Comparison of ENCODE assay signal across 10 cellular contexts in genomic region chr2:235638541-235639192, GRCh38.
DNase-seq lines count a peak whose midpoint lies in the region; ATAC-seq and TF ChIP-seq lines count a peak whose summit lies in the region.
"Had no signal": no experiment of that assay in that cellular context is flagged by ENCODE, and none has a peak within 500 bp of the region (broad histone marks: within the 10 kb centered on the region; RNA-seq: fewer than 3 reads in every experiment).

No MANE protein-coding gene starts in this region.

- no peaks in the 10 kb centered on the region for H4K20me1 ChIP-seq in SK-N-SH (ENCODE audit: insufficient read depth)

- H2AFZ ChIP-seq in SK-N-SH (ENCODE audit: low read depth): no peak overlapping the region

- no peak overlapping the region for H3K27ac Mint-ChIP-seq in activated CD8-positive, alpha-beta T cell treated with anti-CD3 and anti-CD28 coated beads, Interleukin-2, amount 10 ng/mL, durations not matched to agents 7 days and 5 days

- ATAC-seq in SK-N-SH treated with all-trans-retinoic acid at 6 μM for 48 hours (no peak), lower lobe of right lung (no peak), GM19467 (IDR thresholded peaks at IDR 0.05; ENCODE audit: unreplicated experiment) (no peak)
- no peak for ATAC-seq in activated CD8-positive, alpha-beta T cell treated with anti-CD3 and anti-CD28 coated beads, Interleukin-2, amount 10 ng/mL, durations not matched to agents 7 days and 5 days

- peaks cover 3% of the 10 kb centered on the region; the same call in 1 of the 2 replicates for H3K79me2 ChIP-seq in SK-N-SH (ENCODE audit: insufficient read depth)

- TF ChIP-seq POLR2A in testis (IDR thresholded peaks at IDR 0.05): no peak

- 95% methylated on average over 6 of the region's 7 CpGs for WGBS in SK-N-SH (ENCODE audit: low lambda C conversion rate)
- WGBS in testis, 2 donors: 73 to 75% methylated on average over 7 of the region's 7 CpGs

- H3K27ac ChIP-seq in SK-N-SH (ENCODE audit: low read depth in 2 of 2, low read length in 1 of 2) (peak overlapping the region; percentile 18 to 87; a peak in 3 of 4 replicates), WERI-Rb-1 (no peak overlapping the region), lower lobe of right lung (peak overlapping the region; percentile 65), testis (peak overlapping the region; percentile 28 to 88)

- peaks cover 2% of the 10 kb centered on the region for H3K27me3 Mint-ChIP-seq in activated CD8-positive, alpha-beta T cell treated with anti-CD3 and anti-CD28 coated beads, Interleukin-2, amount 10 ng/mL, durations not matched to agents 7 days and 5 days (ENCODE audit: low read depth)

- H3K27me3 ChIP-seq in SK-N-SH (ENCODE audit: insufficient read depth): no peaks in the 10 kb centered on the region
- H3K27me3 ChIP-seq in WERI-Rb-1 (ENCODE audit: insufficient read depth, low read depth, severe bottlenecking): no peaks in the 10 kb centered on the region
- no peaks in the 10 kb centered on the region for H3K27me3 ChIP-seq in lower lobe of right lung (ENCODE audit: low read depth)
- no peaks in the 10 kb centered on the region for H3K27me3 ChIP-seq in testis

- no peaks in the 10 kb centered on the region for H3K36me3 Mint-ChIP-seq in activated CD8-positive, alpha-beta T cell treated with anti-CD3 and anti-CD28 coated beads, Interleukin-2, amount 10 ng/mL, durations not matched to agents 7 days and 5 days (ENCODE audit: low read depth)

- peaks cover 3% of the 10 kb centered on the region for H3F3A ChIP-seq in SK-N-SH (replicated peaks; ENCODE audit: insufficient read depth)

- no peak overlapping the region for H3K4me2 ChIP-seq in SK-N-SH

- no peak overlapping the region for H3K4me3 ChIP-seq in SK-N-SH (ENCODE audit: low read depth in 2 of 2, low read length in 1 of 2)
- no peak overlapping the region for H3K4me3 ChIP-seq in WERI-Rb-1 (ENCODE audit: low read depth, low read length)
- no peak overlapping the region for H3K4me3 ChIP-seq in lower lobe of right lung
- H3K4me3 ChIP-seq in testis: no peak overlapping the region

- H3K4me1 ChIP-seq in SK-N-SH (ENCODE audit: control insufficient read depth in 1 of 2, insufficient read depth in 2 of 2, low read depth in 1 of 2, low read length in 1 of 2) (peaks cover 16 to 50% of the 10 kb centered on the region in 2 experiments), lower lobe of right lung (peaks cover 44% of the 10 kb centered on the region), testis (peaks cover 38% of the 10 kb centered on the region)

- POLR2A ChIA-PET in SK-N-SH (lab: Yijun Ruan, JAX): interaction anchor here (0.9 to 1.9 kb wide), 2 partner anchors 25 to 43 kb away, joined by 3 to 5 read pairs; no protein-coding TSS in a partner anchor
- POLR2A ChIA-PET in activated CD8-positive, alpha-beta T cell treated with anti-CD3 and anti-CD28 coated beads, Interleukin-2, amount 10 ng/mL, durations not matched to agents 7 days and 5 days (lab: Charles Lee): no interaction called here

- no peaks in the 10 kb centered on the region for H3K9me3 Mint-ChIP-seq in activated CD8-positive, alpha-beta T cell treated with anti-CD3 and anti-CD28 coated beads, Interleukin-2, amount 10 ng/mL, durations not matched to agents 7 days and 5 days (ENCODE audit: insufficient read depth)

- TF ChIP-seq RAD21 in SK-N-SH (IDR thresholded peaks at IDR 0.05; ENCODE audit: low read length): no peak

- H3K9ac ChIP-seq in SK-N-SH: no peak overlapping the region

- H3K9me2 ChIP-seq in SK-N-SH: no peaks in the 10 kb centered on the region

- TF ChIP-seq CTCF in SK-N-SH (IDR thresholded peaks at IDR 0.05): peak; percentile 28; the same call in 1 of the 2 replicates
- peak; percentile 57 for TF ChIP-seq CTCF in WERI-Rb-1 (IDR thresholded peaks at IDR 0.05; ENCODE audit: low read depth, low read length)
- no peak for TF ChIP-seq CTCF in lower lobe of right lung (IDR thresholded peaks at IDR 0.05)
- TF ChIP-seq CTCF in testis (IDR thresholded peaks at IDR 0.05): no peak

- H3K4me1 Mint-ChIP-seq in activated CD8-positive, alpha-beta T cell treated with anti-CD3 and anti-CD28 coated beads, Interleukin-2, amount 10 ng/mL, durations not matched to agents 7 days and 5 days (ENCODE audit: low read depth): no peaks in the 10 kb centered on the region

- H3K36me3 ChIP-seq in SK-N-SH (replicated peaks in 1 of 2; ENCODE audit: control insufficient read depth in 1 of 2, insufficient read depth in 2 of 2, low read length in 1 of 2) (no peaks in the 10 kb centered on the region), WERI-Rb-1 (no peaks in the 10 kb centered on the region), lower lobe of right lung (no peaks in the 10 kb centered on the region), testis (ENCODE audit: low read depth, missing control alignments) (no peaks in the 10 kb centered on the region)

- no peak overlapping the region for H3K4me3 Mint-ChIP-seq in activated CD8-positive, alpha-beta T cell treated with anti-CD3 and anti-CD28 coated beads, Interleukin-2, amount 10 ng/mL, durations not matched to agents 7 days and 5 days

- no peaks in the 10 kb centered on the region for H3K9me3 ChIP-seq in SK-N-SH
- H3K9me3 ChIP-seq in WERI-Rb-1 (ENCODE audit: severe bottlenecking): no peaks in the 10 kb centered on the region
- no peaks in the 10 kb centered on the region for H3K9me3 ChIP-seq in lower lobe of right lung
- H3K9me3 ChIP-seq in testis: no peaks in the 10 kb centered on the region

- DNase-seq in SK-N-SH (no peak), WERI-Rb-1 (peak; percentile 62), lower lobe of right lung (no peak), testis (no peak), Kasumi-1 (lab: John Stamatoyannopoulos, UW) (no peak)
- no peak for DNase-seq in activated CD8-positive, alpha-beta T cell treated with anti-CD3 and anti-CD28 coated beads, Interleukin-2, amount 10 ng/mL, durations not matched to agents 7 days and 5 days
- DNase-seq: activated gamma-delta T cell treated with Interleukin-2 at 50 U/mL for 16 hours, T-helper 1 cell had no signal

- no peak for TF ChIP-seq EP300 in SK-N-SH (IDR thresholded peaks at IDR 0.05; ENCODE audit: borderline replicate concordance in 1 of 2, low read depth in 1 of 2, low read length in 1 of 2)

- intact Hi-C loops in lower lobe of right lung (cut with DNase I): no loop called here
- intact Hi-C loops in testis (cut with DNase I; ENCODE audit: low total_unique reads): no loop called here

- CTCF ChIA-PET in SK-N-SH (lab: Yijun Ruan, JAX): interaction anchor here (0.6 to 3.6 kb wide), 15 partner anchors 13 to 503 kb away, joined by 3 to 20 read pairs (median 3); no protein-coding TSS in a partner anchor
- CTCF ChIA-PET in activated CD8-positive, alpha-beta T cell treated with anti-CD3 and anti-CD28 coated beads, Interleukin-2, amount 10 ng/mL, durations not matched to agents 7 days and 5 days (lab: Charles Lee): interaction anchor here (1.1 kb wide), 1 partner anchor 108 kb away, joined by 3 read pairs; no protein-coding TSS in a partner anchor

TF ChIP-seq in SK-N-SH, 30 proteins besides CTCF, POLR2A, EP300 and RAD21 (continues in another document):
- TF ChIP-seq TCF12 (IDR thresholded peaks at IDR 0.05) (no peak), MEF2A (IDR thresholded peaks at IDR 0.05; ENCODE audit: borderline replicate concordance, low read depth) (no peak), MAX (IDR thresholded peaks at IDR 0.05; ENCODE audit: low read depth) (no peak), TAF1 (IDR thresholded peaks at IDR 0.05; ENCODE audit: borderline replicate concordance, low read depth, low read length) (no peak), USF1 (IDR thresholded peaks at IDR 0.05; ENCODE audit: borderline replicate concordance, low read depth) (no peak)

TF ChIP-seq in SK-N-SH treated with all-trans-retinoic acid at 6 μM for 48 hours, 23 proteins besides CTCF, POLR2A, EP300 and RAD21:
- TF ChIP-seq, protein P1, sequence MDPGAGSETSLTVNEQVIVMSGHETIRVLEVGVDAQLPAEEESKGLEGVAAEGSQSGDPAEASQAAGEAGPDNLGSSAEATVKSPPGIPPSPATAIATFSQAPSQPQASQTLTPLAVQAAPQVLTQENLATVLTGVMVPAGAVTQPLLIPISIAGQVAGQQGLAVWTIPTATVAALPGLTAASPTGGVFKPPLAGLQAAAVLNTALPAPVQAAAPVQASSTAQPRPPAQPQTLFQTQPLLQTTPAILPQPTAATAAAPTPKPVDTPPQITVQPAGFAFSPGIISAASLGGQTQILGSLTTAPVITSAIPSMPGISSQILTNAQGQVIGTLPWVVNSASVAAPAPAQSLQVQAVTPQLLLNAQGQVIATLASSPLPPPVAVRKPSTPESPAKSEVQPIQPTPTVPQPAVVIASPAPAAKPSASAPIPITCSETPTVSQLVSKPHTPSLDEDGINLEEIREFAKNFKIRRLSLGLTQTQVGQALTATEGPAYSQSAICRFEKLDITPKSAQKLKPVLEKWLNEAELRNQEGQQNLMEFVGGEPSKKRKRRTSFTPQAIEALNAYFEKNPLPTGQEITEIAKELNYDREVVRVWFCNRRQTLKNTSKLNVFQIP (CRISPR knock-in tag; IDR thresholded peaks at IDR 0.05; ENCODE audit: borderline replicate concordance, low read depth): no peak
- TF ChIP-seq OSR1 (CRISPR knock-in tag; IDR thresholded peaks at IDR 0.05): no peak
- TF ChIP-seq ZFP3 (CRISPR knock-in tag; IDR thresholded peaks at IDR 0.05): no peak

Comparison
In these comparisons a context has a peak if more than half of its experiments do, and no peak if none do; other contexts are left out.
1. CTCF ChIP-seq: peak in SK-N-SH (single experiment) and WERI-Rb-1 (single experiment); none in lower lobe of right lung (single experiment) and testis (0 of 3).